9 cellular contexts compared by ENCODE assay signal in genomic region chr20:6074145-6074561, GRCh38. TPM values are rescaled to one million over a fixed set of nuclear protein-coding genes. Genes with fewer than 3 reads are reported as not detected.
A peak's percentile ranks its signal among the peaks of the same experiment; 100 is the strongest.
DNase-seq lines count a peak whose midpoint lies in the region; ATAC-seq and TF ChIP-seq lines count a peak whose summit lies in the region.
"Had no signal": no experiment of that assay in that cellular context is flagged by ENCODE, and none has a peak within 500 bp of the region (broad histone marks: within the 10 kb centered on the region; RNA-seq: fewer than 3 reads in every experiment).

No MANE protein-coding gene starts in this region.

- dilution Hi-C loops in mammary epithelial cell (cut with HindIII; ENCODE audit: low sequenced_read_pairs): no loop called here

- no peaks in the 10 kb centered on the region for H3K27me3 ChIP-seq in mammary epithelial cell (ENCODE audit: insufficient read depth, low read length)

- ATAC-seq in GM19025 (IDR thresholded peaks at IDR 0.05; ENCODE audit: low read depth, unreplicated experiment): peak; percentile 66
- no peak for ATAC-seq in GM21528 (IDR thresholded peaks at IDR 0.05; ENCODE audit: low FRiP score, unreplicated experiment)

- peaks cover 7% of the 10 kb centered on the region for H3K4me1 Mint-ChIP-seq in neural crest cell
- H3K4me1 Mint-ChIP-seq: stimulated activated naive B cell treated with anti-CD40 and anti-IgM and Interleukin-4, amounts not matched to agents 10 μg/mL and 1 μg/mL and 100 μg/mL, for 72 hours had no signal

- DNase-seq in CD1c-positive myeloid dendritic cell (ENCODE audit: extremely low spot score) (peak; percentile 6), NCI-H1105 (lab: John Stamatoyannopoulos, UW) (peak; percentile 25), mammary epithelial cell (no peak), neural crest cell (ENCODE audit: low read depth, low spot score) (peak; percentile 16), C1 segment of cervical spinal cord (lab: John Stamatoyannopoulos, UW) (no peak)
- DNase-seq in stimulated activated CD8-positive, alpha-beta memory T cell treated with anti-CD3 and anti-CD28 coated beads, Interleukin-4, amount 100 ng/mL, for 48 hours: no peak
- DNase-seq: stimulated activated naive B cell treated with anti-CD40 and anti-IgM and Interleukin-4, amounts not matched to agents 10 μg/mL and 1 μg/mL and 100 μg/mL, for 72 hours had no signal

- H3K27me3 Mint-ChIP-seq in neural crest cell (ENCODE audit: low read depth): no peaks in the 10 kb centered on the region

- CTCF ChIA-PET in mammary epithelial cell (lab: Charles Lee; ENCODE audit: low non-redundant PET): no interaction called here

- no peaks in the 10 kb centered on the region for H3K9me3 ChIP-seq in mammary epithelial cell (replicated peaks; ENCODE audit: insufficient read depth, low read length)

- WGBS in mammary epithelial cell (ENCODE audit: low coverage, missing lambda C conversion rate): 100% methylated on average over 2 of the region's 2 CpGs

- H3K4me3 Mint-ChIP-seq in neural crest cell: no peak overlapping the region
- H3K4me3 Mint-ChIP-seq: stimulated activated naive B cell treated with anti-CD40 and anti-IgM and Interleukin-4, amounts not matched to agents 10 μg/mL and 1 μg/mL and 100 μg/mL, for 72 hours had no signal

- no peaks in the 10 kb centered on the region for H3K79me2 ChIP-seq in mammary epithelial cell (ENCODE audit: insufficient read depth, low read length)

- BruUV-seq in mammary epithelial cell (replicated peaks; lab: Mats Ljungman, UMichigan): no TSS peak

- no peaks in the 10 kb centered on the region for H3K4me1 ChIP-seq in mammary epithelial cell (ENCODE audit: insufficient read depth, low read length)

- no peak overlapping the region for H3K4me3 ChIP-seq in mammary epithelial cell (replicated peaks in 1 of 3; ENCODE audit: insufficient read depth in 1 of 3, low read depth in 2 of 3, low read length in 3 of 3)

- no peak overlapping the region for H3K27ac ChIP-seq in mammary epithelial cell (ENCODE audit: insufficient read depth, low read depth, low read length)

- H3K4me2 ChIP-seq in mammary epithelial cell (ENCODE audit: insufficient read depth, low read depth, low read length): no peak overlapping the region

- TF ChIP-seq CTCF in mammary epithelial cell (conservative IDR thresholded peaks at IDR 0.05 in 1 of 2, IDR thresholded peaks at IDR 0.05 in 1 of 2; ENCODE audit: extremely low read depth in 1 of 2, insufficient read depth in 1 of 2, low read depth in 1 of 2, low read length in 2 of 2) (peak; percentile 13 to 30), neural crest cell (conservative IDR thresholded peaks at IDR 0.05) (peak; percentile 55)

- no peaks in the 10 kb centered on the region for H3K36me3 Mint-ChIP-seq in neural crest cell (ENCODE audit: low read depth)
- H3K36me3 Mint-ChIP-seq: stimulated activated naive B cell treated with anti-CD40 and anti-IgM and Interleukin-4, amounts not matched to agents 10 μg/mL and 1 μg/mL and 100 μg/mL, for 72 hours had no signal

- no peak overlapping the region for H3K9ac ChIP-seq in mammary epithelial cell (ENCODE audit: insufficient read depth, low read length)

- H3K9me3 Mint-ChIP-seq in neural crest cell: no peaks in the 10 kb centered on the region
- H3K9me3 Mint-ChIP-seq: stimulated activated naive B cell treated with anti-CD40 and anti-IgM and Interleukin-4, amounts not matched to agents 10 μg/mL and 1 μg/mL and 100 μg/mL, for 72 hours had no signal

- H2AFZ ChIP-seq in mammary epithelial cell (ENCODE audit: low read depth, low read length): no peak overlapping the region

- H4K20me1 ChIP-seq in mammary epithelial cell (ENCODE audit: insufficient read depth, low read length): no peaks in the 10 kb centered on the region

- H3K27ac Mint-ChIP-seq in neural crest cell (ENCODE audit: unreplicated experiment): no peak overlapping the region
- H3K27ac Mint-ChIP-seq: stimulated activated naive B cell treated with anti-CD40 and anti-IgM and Interleukin-4, amounts not matched to agents 10 μg/mL and 1 μg/mL and 100 μg/mL, for 72 hours had no signal

- intact Hi-C loops in mammary epithelial cell (cut with micrococcal nuclease): no loop called here

- in situ Hi-C loops in mammary epithelial cell (cut with MboI; ENCODE audit: low sequenced_read_pairs in 2 of 2): no loop called here

- H3K36me3 ChIP-seq in mammary epithelial cell (ENCODE audit: insufficient read depth, low read length): peaks cover 34% of the 10 kb centered on the region

RNA-seq across cellular contexts. Expression of gene LRRN4, which starts 20.3 kb away (rescaled TPM):
- under 1 TPM; under 0.01 to 0.19 TPM for total RNA-seq in mammary epithelial cell
- 0.33 TPM for polyA plus RNA-seq in mammary epithelial cell
- polyA minus RNA-seq in mammary epithelial cell: not detected
- not detected in 2 replicates for total RNA-seq in neural crest cell

RNA-seq across cellular contexts. Expression of gene FERMT1, which starts 48.7 kb away (rescaled TPM):
- total RNA-seq in mammary epithelial cell (100 to 1,000 TPM in 1 of 2 donors, 10 to 100 TPM in 1; 34.8 to 241 TPM), neural crest cell (0.23 TPM in 1 of 2 replicates, not detected in the other)
- 204 TPM for polyA plus RNA-seq in mammary epithelial cell
- 220 TPM for polyA minus RNA-seq in mammary epithelial cell

Comparison
In these comparisons a context has a peak if more than half of its experiments do, and no peak if none do; other contexts are left out.
1. DNase-seq: peak in CD1c-positive myeloid dendritic cell (single experiment), NCI-H1105 (single experiment) and neural crest cell (single experiment); none in mammary epithelial cell (single experiment), C1 segment of cervical spinal cord (0 of 14) and stimulated activated CD8-positive, alpha-beta memory T cell treated with anti-CD3 and anti-CD28 coated beads, Interleukin-4, amount 100 ng/mL, for 48 hours (single experiment).
2. RNA of gene FERMT1, which starts 48.7 kb away (total RNA-seq): 34.8 to 241 TPM in mammary epithelial cell; 0.23 TPM in neural crest cell; every median in the first group is over 10 times any median in the second.